8 cellular contexts compared by ENCODE assay signal in genomic region chr12:26114720-26115406, GRCh38. TPM values are rescaled to one million over a fixed set of nuclear protein-coding genes. Genes with fewer than 3 reads are reported as not detected.
DNase-seq lines count a peak whose midpoint lies in the region; ATAC-seq, FAIRE-seq and TF ChIP-seq lines count a peak whose summit lies in the region.

No MANE protein-coding gene starts in this region.

- H3K79me2 ChIP-seq in mesendoderm (ENCODE audit: control insufficient read depth, insufficient read depth, low read length): no peaks in the 10 kb centered on the region

- H3K4ac ChIP-seq in mesendoderm (ENCODE audit: low read depth, low read length): no peak overlapping the region

- no peak for TF ChIP-seq CTCF in heart left ventricle (IDR thresholded peaks at IDR 0.05)
- TF ChIP-seq CTCF in bronchial epithelial cell (IDR thresholded peaks at IDR 0.05; ENCODE audit: insufficient read depth, low read length, severe bottlenecking): no peak

- peak overlapping the region; percentile 63 for H3K56ac ChIP-seq in mesendoderm (ENCODE audit: low read length)

- intact Hi-C loops in heart left ventricle (cut with DNase I): loop anchor here in 4 of 10 donors (1.0 to 10.0 kb wide), 4 partner anchors 10 to 537 kb away; partner anchors contain the start of gene BHLHE41 (in 1 of the 4)
- intact Hi-C loops in cardiac septum (cut with DNase I): loop anchor here (10.0 kb wide), 1 partner anchor 410 kb away; no protein-coding TSS in a partner anchor

- no peaks in the 10 kb centered on the region for H3K79me1 ChIP-seq in mesendoderm (ENCODE audit: low read length)

- 24 to 35% (median 33%) methylated on average over 13 of the region's 13 CpGs for WGBS in heart left ventricle, 4 donors
- no CpG with 5 or more reads among the region's 13 CpGs for WGBS in mesendoderm (ENCODE audit: extremely low coverage, insufficient coverage, low lambda C conversion rate)
- WGBS in urinary bladder: 32% methylated on average over 13 of the region's 13 CpGs

- no peak overlapping the region for H3K23ac ChIP-seq in mesendoderm (ENCODE audit: low read length)

- H3K36me3 ChIP-seq in heart left ventricle (no peaks in the 10 kb centered on the region), bronchial epithelial cell (ENCODE audit: control insufficient read depth, insufficient read depth, low read length) (no peaks in the 10 kb centered on the region), mesendoderm (ENCODE audit: control insufficient read depth, insufficient read depth, low read length) (no peaks in the 10 kb centered on the region), urinary bladder (ENCODE audit: insufficient read depth) (no peaks in the 10 kb centered on the region)

- FAIRE-seq in bronchial epithelial cell (lab: Jason Lieb, UNC) (no peak), HTR-8/SVneo (lab: Jason Lieb, UNC) (no peak)

- no peak overlapping the region for H3K18ac ChIP-seq in mesendoderm (ENCODE audit: low read length)

- H3K27me3 ChIP-seq in heart left ventricle (no peaks in the 10 kb centered on the region), bronchial epithelial cell (ENCODE audit: control insufficient read depth, insufficient read depth, low read length) (no peaks in the 10 kb centered on the region), mesendoderm (ENCODE audit: insufficient read depth, low read length, poor library complexity) (peaks cover 2% of the 10 kb centered on the region)

- H4K8ac ChIP-seq in mesendoderm (ENCODE audit: low read depth, low read length): no peak overlapping the region

- no peak overlapping the region for H3K9ac ChIP-seq in mesendoderm (ENCODE audit: low read length)

- no peak overlapping the region for H2BK15ac ChIP-seq in mesendoderm (replicated peaks; ENCODE audit: low read depth)

- no peak overlapping the region for H2AK5ac ChIP-seq in mesendoderm (ENCODE audit: low read length)

- DNase-seq in heart left ventricle (no peak), cardiac septum (ENCODE audit: low spot score) (no peak), bronchial epithelial cell (ENCODE audit: low read depth) (no peak), mesendoderm (no peak), HTR-8/SVneo (ENCODE audit: insufficient read length, low spot score) (no peak), NCI-H2081 (lab: John Stamatoyannopoulos, UW) (no peak), epidermal melanocyte (ENCODE audit: insufficient read length, low spot score) (no peak)

- no peak for ATAC-seq in heart left ventricle

- H3K9me3 ChIP-seq in heart left ventricle: no peaks in the 10 kb centered on the region

- H3K4me1 ChIP-seq in heart left ventricle: peaks cover 0 to 60% (median 39%) of the 10 kb centered on the region in 12 donors
- H3K4me1 ChIP-seq in mesendoderm (ENCODE audit: control insufficient read depth, low read depth, low read length): peaks cover 10% of the 10 kb centered on the region
- H3K4me1 ChIP-seq in urinary bladder (ENCODE audit: insufficient read depth): no peaks in the 10 kb centered on the region

- H2BK5ac ChIP-seq in mesendoderm (ENCODE audit: low read length): no peak overlapping the region

- H3K4me3 ChIP-seq in heart left ventricle: peak overlapping the region; percentile 3 to 65 (median 54)
- H3K4me3 ChIP-seq in bronchial epithelial cell (ENCODE audit: low read depth, low read length): peak overlapping the region; percentile 36
- no peak overlapping the region for H3K4me3 ChIP-seq in mesendoderm (ENCODE audit: low read length)
- H3K4me3 ChIP-seq in urinary bladder (ENCODE audit: low read depth, low read length): peak overlapping the region; percentile 28

- no peak overlapping the region for H4K5ac ChIP-seq in mesendoderm (ENCODE audit: low read length)

- H2BK120ac ChIP-seq in mesendoderm (ENCODE audit: low read depth, low read length): peak overlapping the region; percentile 49

- TF ChIP-seq POLR2A in heart left ventricle (IDR thresholded peaks at IDR 0.05): no peak

- peak overlapping the region; percentile 62 for H3K4me2 ChIP-seq in mesendoderm (ENCODE audit: low read length)

- H3K27ac ChIP-seq in heart left ventricle (peak overlapping the region; percentile 88 to 98 (median 93)), mesendoderm (ENCODE audit: low read depth, low read length) (no peak overlapping the region), urinary bladder (ENCODE audit: low read depth) (peak overlapping the region; percentile 73)

RNA-seq across cellular contexts. Expression of gene BHLHE41, which starts 10.0 kb away (rescaled TPM):
- 10 to 100 TPM in 7 of 9 donors, 1 to 10 TPM in 2; 8.3 to 66.0 (median 32.2) TPM for total RNA-seq in heart left ventricle
- 1 to 10 TPM; 6.8 to 8.8 TPM for polyA plus RNA-seq in heart left ventricle
- total RNA-seq in cardiac septum: 33.3 TPM
- 2.1 TPM in 1 of 2 replicates, not detected in the other for total RNA-seq in bronchial epithelial cell
- polyA plus RNA-seq in mesendoderm (2013, experiment 1 of 2): 0.08 TPM
- polyA plus RNA-seq in mesendoderm (2013, experiment 2 of 2): 0.13 TPM
- 3.5 TPM for total RNA-seq in urinary bladder
- 10.1 TPM for polyA plus RNA-seq in urinary bladder
